In genomic region chr11:22742149-22742548, GRCh38 we compare ENCODE assay signal across 16 cellular contexts.
"Had no signal": no experiment of that assay in that cellular context is flagged by ENCODE, and none has a peak within 500 bp of the region (broad histone marks: within the 10 kb centered on the region; RNA-seq: fewer than 3 reads in every experiment).

No MANE protein-coding gene starts in this region.

- H3K36me3 ChIP-seq: colonic mucosa, esophagus squamous epithelium, left lung, upper lobe of left lung had no signal

- DNase-seq: activated CD4-positive, alpha-beta T cell treated with anti-CD3 and anti-CD28 coated beads, Interleukin-2, amount 10 ng/mL, durations not matched to agents 7 days and 5 days; activated T-cell treated with anti-CD3 and anti-CD28 coated beads for 4 hours; central memory CD4-positive, alpha-beta T cell; colonic mucosa; esophagus squamous epithelium; hippocampal formation; left lung; mammary epithelial cell; mucosa of descending colon; naive thymus-derived CD4-positive, alpha-beta T cell; stimulated activated CD4-positive, alpha-beta T cell treated with anti-CD3 and anti-CD28 coated beads, Interleukin-2, amount 100 ng/mL, for 48 hours; stimulated activated naive B cell treated with anti-CD40 and anti-IgM and Interleukin-4, amounts not matched to agents 10 μg/mL and 1 μg/mL and 100 μg/mL, for 72 hours; upper lobe of left lung had no signal

- H3K9me3 ChIP-seq: colonic mucosa, esophagus squamous epithelium, left lung, mucosa of descending colon, upper lobe of left lung had no signal

- H3K4me3 ChIP-seq: colonic mucosa, esophagus squamous epithelium, left lung, mucosa of descending colon, upper lobe of left lung had no signal

- H3K4me1 ChIP-seq: colonic mucosa, esophagus squamous epithelium, left lung, upper lobe of left lung had no signal

- H3K27me3 ChIP-seq: colonic mucosa, esophagus squamous epithelium, left lung, upper lobe of left lung had no signal

- ATAC-seq: left lung; mucosa of descending colon; naive thymus-derived CD4-positive, alpha-beta T cell; WTC11 had no signal

- FAIRE-seq: keratinocyte, TTC549 had no signal

- H3K27ac ChIP-seq: colonic mucosa, esophagus squamous epithelium, left lung, upper lobe of left lung had no signal
